ENCODE assay signal across 27 cellular contexts in the genomic region with DNA sequence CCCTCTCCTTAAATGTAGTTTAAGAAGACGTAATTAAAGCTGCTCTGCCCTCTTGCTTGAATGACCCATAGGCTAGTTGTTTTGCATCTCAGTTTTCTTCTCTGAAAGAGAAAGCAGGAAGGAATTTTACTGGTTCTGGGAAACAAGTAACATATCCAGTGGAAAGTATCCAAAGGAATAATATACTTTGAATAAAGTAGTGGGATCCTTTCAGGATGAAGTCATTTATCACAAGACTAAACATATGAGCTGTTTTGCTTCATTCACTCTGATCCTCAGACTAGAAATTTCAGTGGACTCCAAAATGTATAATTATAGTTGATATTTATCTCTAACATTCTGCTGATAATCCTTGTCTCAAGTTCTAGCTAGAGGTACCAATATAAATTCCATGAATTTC.
"Had no signal": no experiment of that assay in that cellular context is flagged by ENCODE, and none has a peak within 500 bp of the region (broad histone marks: within the 10 kb centered on the region; RNA-seq: fewer than 3 reads in every experiment).

No MANE protein-coding gene starts in this region.

- DNase-seq: activated CD4-positive, alpha-beta T cell treated with anti-CD3 and anti-CD28 coated beads for 4 hours; activated CD4-positive, alpha-beta T cell treated with anti-CD3 and anti-CD28 coated beads, Interleukin-2, amount 50 U/mL, for 48 hours; activated CD4-positive, CD25-positive, alpha-beta regulatory T cell; activated CD8-positive, alpha-beta memory T cell treated with anti-CD3 and anti-CD28 coated beads, Interleukin-2, amount 50 U/mL, for 48 hours; activated effector memory CD4-positive, alpha-beta T cell treated with anti-CD3 and anti-CD28 coated beads, Interleukin-2, amount 50 U/mL, for 16 hours; activated naive CD4-positive, alpha-beta T cell treated with anti-CD3 and anti-CD28 coated beads, Interleukin-2, amount 50 U/mL, for 16 hours; activated T-cell treated with anti-CD3 and anti-CD28 coated beads, Interleukin-2, amount 50 U/mL, for 72 hours; anterior cingulate cortex; brain microvascular endothelial cell; caudate nucleus; effector memory CD4-positive, alpha-beta T cell; gastrocnemius medialis; hippocampal formation; left ventricle myocardium superior; right lobe of liver; stimulated activated CD4-positive, alpha-beta T cell treated with anti-CD3 and anti-CD28 coated beads, Interleukin-2, amount 100 ng/mL, for 24 hours; stomach; T-helper 17 cell; transverse colon had no signal

- H3K4me1 Mint-ChIP-seq: nephron; stimulated activated memory B cell treated with anti-CD40 and anti-IgM and Interleukin-4, amounts not matched to agents 10 μg/mL and 1 μg/mL and 100 μg/mL, for 72 hours; T-helper 17 cell had no signal

- H3K36me3 ChIP-seq: brain microvascular endothelial cell, gastrocnemius medialis, neutrophil, right lobe of liver, stomach, transverse colon had no signal

- H3K27ac ChIP-seq: brain microvascular endothelial cell, gastrocnemius medialis, neutrophil, parathyroid adenoma, right lobe of liver, stomach, transverse colon had no signal

- H3K27me3 Mint-ChIP-seq: stimulated activated memory B cell treated with anti-CD40 and anti-IgM and Interleukin-4, amounts not matched to agents 10 μg/mL and 1 μg/mL and 100 μg/mL, for 72 hours; T-helper 17 cell had no signal

- H3K27me3 ChIP-seq: brain microvascular endothelial cell, gastrocnemius medialis, neutrophil, right lobe of liver, stomach, transverse colon had no signal

- H3K9ac ChIP-seq: parathyroid adenoma had no signal

- H3K36me3 Mint-ChIP-seq: stimulated activated memory B cell treated with anti-CD40 and anti-IgM and Interleukin-4, amounts not matched to agents 10 μg/mL and 1 μg/mL and 100 μg/mL, for 72 hours had no signal

- H3K79me2 ChIP-seq: parathyroid adenoma had no signal

- H3K9me3 ChIP-seq: gastrocnemius medialis, neutrophil, right lobe of liver had no signal

- H3K4me3 Mint-ChIP-seq: activated T-cell treated with anti-CD3 and anti-CD28 coated beads, Interleukin-2, amount 50 U/mL, for 72 hours; nephron; stimulated activated memory B cell treated with anti-CD40 and anti-IgM and Interleukin-4, amounts not matched to agents 10 μg/mL and 1 μg/mL and 100 μg/mL, for 72 hours; T-helper 17 cell had no signal

- H3K27ac Mint-ChIP-seq: activated T-cell treated with anti-CD3 and anti-CD28 coated beads, Interleukin-2, amount 50 U/mL, for 72 hours; nephron; stimulated activated memory B cell treated with anti-CD40 and anti-IgM and Interleukin-4, amounts not matched to agents 10 μg/mL and 1 μg/mL and 100 μg/mL, for 72 hours; T-helper 17 cell had no signal

- H3K4me1 ChIP-seq: gastrocnemius medialis, parathyroid adenoma, right lobe of liver, stomach, transverse colon had no signal

- H3K4me3 ChIP-seq: gastrocnemius medialis, right lobe of liver, skin epidermis, stomach, transverse colon had no signal

- H2AFZ ChIP-seq: parathyroid adenoma had no signal

- FAIRE-seq: colon, islet of Langerhans, urothelium cell line had no signal
